In the genomic region with DNA sequence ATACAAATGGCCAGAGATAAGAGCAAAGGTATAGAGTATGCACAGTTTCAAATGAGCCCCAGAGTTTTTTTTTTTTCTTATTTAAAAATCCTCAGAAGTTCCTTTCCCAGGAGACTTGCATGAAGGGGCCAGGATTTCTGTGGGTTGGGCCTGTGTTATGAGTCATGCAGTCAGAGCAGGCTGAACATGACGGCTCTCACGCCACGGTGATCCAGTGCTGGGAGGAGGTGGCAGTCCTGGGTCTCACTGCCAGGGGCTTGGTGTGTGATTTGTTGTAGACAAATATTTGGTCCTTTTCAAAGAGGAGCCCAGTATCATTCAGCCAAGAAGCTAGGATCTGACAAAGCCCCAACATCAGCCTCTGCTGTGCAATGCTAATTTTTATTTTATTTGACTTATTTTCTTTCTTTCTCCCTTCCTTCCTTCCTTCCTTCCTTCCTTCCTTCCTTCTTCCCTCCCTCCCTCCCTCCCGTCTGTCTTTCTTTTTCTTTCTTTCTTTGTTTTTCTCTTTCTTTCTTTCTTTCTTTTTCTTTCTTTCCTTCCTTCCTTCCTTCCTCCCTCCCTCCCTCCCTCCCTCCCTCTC, we compare ENCODE assay signal across 8 cellular contexts. TPM values are rescaled to one million over a fixed set of nuclear protein-coding genes. Genes with fewer than 3 reads are reported as not detected.
A peak's percentile ranks its signal among the peaks of the same experiment; 100 is the strongest.
DNase-seq lines count a peak whose midpoint lies in the region; ATAC-seq and TF ChIP-seq lines count a peak whose summit lies in the region.

No MANE protein-coding gene starts in this region.

- ATAC-seq in GM18502 (IDR thresholded peaks at IDR 0.05; ENCODE audit: poor library complexity, unreplicated experiment) = peak; percentile 67
- peak; percentile 99 for ATAC-seq in PC-3
- ATAC-seq in HG03521 (IDR thresholded peaks at IDR 0.05; ENCODE audit: unreplicated experiment) = no peak
- no peak for ATAC-seq in GM18907 (IDR thresholded peaks at IDR 0.05; ENCODE audit: unreplicated experiment)
- ATAC-seq in GM21529 (IDR thresholded peaks at IDR 0.05; ENCODE audit: unreplicated experiment) = no peak

- H3K4me1 ChIP-seq in PC-3 (ENCODE audit: insufficient read depth, low read length) = peaks cover 22% of the 10 kb centered on the region

- TF ChIP-seq CTCF in PC-3 (conservative IDR thresholded peaks at IDR 0.05; ENCODE audit: low read depth, low read length) (no peak), fibroblast of the aortic adventitia (IDR thresholded peaks at IDR 0.05; ENCODE audit: insufficient read depth, low read length) (no peak), retinal pigment epithelial cell (conservative IDR thresholded peaks at IDR 0.05; ENCODE audit: low read depth, low read length) (no peak)

- 0 out of 2 replicates have a peak overlapping the region, but pooled peaks have one; percentile 13 for H3K4me3 ChIP-seq in PC-3 (ENCODE audit: low read length)
- H3K4me3 ChIP-seq in fibroblast of the aortic adventitia (ENCODE audit: low read depth, low read length) = no peak overlapping the region
- H3K4me3 ChIP-seq in retinal pigment epithelial cell (ENCODE audit: low read length) = no peak overlapping the region

- CTCF ChIA-PET in PC-3 (lab: Charles Lee) = no interaction called here

- no peaks in the 10 kb centered on the region for H3K9me3 ChIP-seq in PC-3 (ENCODE audit: low read length)

- peak overlapping the region; percentile 31; the same call in 1 of the 2 replicates for H2AFZ ChIP-seq in PC-3 (ENCODE audit: low read length)

- peak; percentile 86 for DNase-seq in PC-3
- peak; percentile 98 for DNase-seq in fibroblast of the aortic adventitia (ENCODE audit: low read depth)
- peak; percentile 98 for DNase-seq in retinal pigment epithelial cell (ENCODE audit: low read depth)
- no peak for DNase-seq in NCI-H1417 treated with DMSO at 0.1 percent for 48 hours (lab: John Stamatoyannopoulos, UW)

- BruUV-seq in PC-3 (replicated peaks; lab: Mats Ljungman, UMichigan) = no TSS peak

- H3K27ac ChIP-seq in PC-3 (ENCODE audit: low read length) = peak overlapping the region; percentile 90

- H3K79me2 ChIP-seq in PC-3 (ENCODE audit: low read length) = no peaks in the 10 kb centered on the region

- no peaks in the 10 kb centered on the region for H3K9me2 ChIP-seq in PC-3 (replicated peaks; ENCODE audit: low read length)

- peak overlapping the region; percentile 52 for H3K4me2 ChIP-seq in PC-3 (ENCODE audit: low read length)

- intact Hi-C loops in PC-3 (cut with micrococcal nuclease) = no loop called here

- no peaks in the 10 kb centered on the region for H4K20me1 ChIP-seq in PC-3 (ENCODE audit: low read length)

- POLR2A ChIA-PET in PC-3 (lab: Charles Lee; ENCODE audit: unreplicated experiment) = no interaction called here

- peak overlapping the region; percentile 48 for H3K9ac ChIP-seq in PC-3 (ENCODE audit: low read length)

- H3F3A ChIP-seq in PC-3 (ENCODE audit: low read length, unreplicated experiment) = no peaks in the 10 kb centered on the region

- H3K27me3 ChIP-seq in PC-3 (ENCODE audit: low read length) = no peaks in the 10 kb centered on the region

- no peaks in the 10 kb centered on the region for H3K36me3 ChIP-seq in PC-3 (ENCODE audit: low read depth, low read length)

RNA-seq across cellular contexts. Expression of gene KCNE4, which starts 10.4 kb away (rescaled TPM):
- total RNA-seq in PC-3 (2014; rRNA removed) (not detected in 2 replicates), fibroblast of the aortic adventitia (ENCODE audit: low replicate concordance) (4.1 and 22.2 TPM in 2 replicates)

Comparison
In these comparisons a context has a peak if more than half of its experiments do, and no peak if none do; other contexts are left out.
1. ATAC-seq: peak in GM18502 (single experiment) and PC-3 (single experiment); none in HG03521 (single experiment), GM18907 (single experiment) and GM21529 (single experiment).